Comparison of ENCODE assay signal across 1 cellular context in genomic region chr11:61041755-61042518, GRCh38.
TF ChIP-seq lines count a peak whose summit lies in the region.

No MANE protein-coding gene starts in this region.

TF ChIP-seq in GM12878, 131 proteins besides CTCF, POLR2A, EP300 and RAD21 (continued from another document and continues in another):
- TF ChIP-seq EGR1 (IDR thresholded peaks at IDR 0.05; ENCODE audit: borderline replicate concordance in 1 of 2, low read depth in 2 of 2, low read length in 2 of 2) (no peak), ZNF384 (IDR thresholded peaks at IDR 0.05; ENCODE audit: borderline replicate concordance, low read depth, low read length) (no peak), SPI1 (IDR thresholded peaks at IDR 0.05; ENCODE audit: borderline replicate concordance, insufficient read depth, low read depth, low read length) (peak; percentile 54; the same call in 1 of the 2 replicates), BRCA1 (IDR thresholded peaks at IDR 0.05; ENCODE audit: low read depth, low read length) (no peak), PML (IDR thresholded peaks at IDR 0.05; ENCODE audit: low read length) (peak; percentile 56; the same call in 1 of the 2 replicates), IKZF2 (IDR thresholded peaks at IDR 0.05) (peak; percentile 53 to 66; a peak in 3 of 4 replicates), NFIC (IDR thresholded peaks at IDR 0.05; ENCODE audit: low read depth, low read length) (peak; percentile 70), WRNIP1 (IDR thresholded peaks at IDR 0.05; ENCODE audit: borderline replicate concordance, low read depth, low read length) (no peak), YBX1 (IDR thresholded peaks at IDR 0.05) (no peak), PAX5 (IDR thresholded peaks at IDR 0.05; ENCODE audit: borderline replicate concordance, low read depth, low read length) (peak; percentile 75; the same call in 1 of the 2 replicates), STAT1 (conservative IDR thresholded peaks at IDR 0.05) (no peak), NKRF (conservative IDR thresholded peaks at IDR 0.05) (no peak), SREBF2 (IDR thresholded peaks at IDR 0.05; ENCODE audit: low read length) (no peak), IRF3 (IDR thresholded peaks at IDR 0.05) (no peak), HDAC6 (IDR thresholded peaks at IDR 0.05; ENCODE audit: unreplicated experiment) (no peak), MTA2 (IDR thresholded peaks at IDR 0.05; ENCODE audit: low read depth) (peak; percentile 17; the same call in 1 of the 2 replicates), ZZZ3 (IDR thresholded peaks at IDR 0.05; ENCODE audit: control insufficient read depth, insufficient read length, low read depth) (no peak), GATAD2B (conservative IDR thresholded peaks at IDR 0.05; ENCODE audit: low read depth) (peak; percentile 69; the same call in 1 of the 2 replicates), SRF (IDR thresholded peaks at IDR 0.05; ENCODE audit: low read depth in 2 of 2, low read length in 2 of 2) (no peak; a peak in 1 of 4 replicates), IKZF1 (conservative IDR thresholded peaks at IDR 0.05) (peak; percentile 84; the same call in 1 of the 2 replicates), MYC (IDR thresholded peaks at IDR 0.05; ENCODE audit: insufficient read depth, insufficient read length, insufficient replicate concordance, low read length, severe bottlenecking) (no peak), CBFB (IDR thresholded peaks at IDR 0.05; ENCODE audit: low read depth) (0 out of 2 replicates have a peak, but pooled peaks have one; percentile 9), LARP7 (IDR thresholded peaks at IDR 0.05) (peak; percentile 39; the same call in 1 of the 2 replicates), HSF1 (IDR thresholded peaks at IDR 0.05; ENCODE audit: low read depth, low read length) (no peak), POU2F2 (IDR thresholded peaks at IDR 0.05; ENCODE audit: borderline replicate concordance, low read depth, low read length) (peak; percentile 63; the same call in 2 of the 3 replicates), ZNF592 (IDR thresholded peaks at IDR 0.05) (no peak), ZNF24 (IDR thresholded peaks at IDR 0.05) (no peak), KLF5 (IDR thresholded peaks at IDR 0.05; ENCODE audit: partially characterized antibody) (peak; percentile 27), POLR2AphosphoS5 (IDR thresholded peaks at IDR 0.05; ENCODE audit: low read length) (peak; percentile 78), SUPT20H (IDR thresholded peaks at IDR 0.05; ENCODE audit: borderline replicate concordance, control insufficient read depth, low read depth, low read length) (no peak), JUND (IDR thresholded peaks at IDR 0.05; ENCODE audit: low read depth, low read length) (no peak), DPF2 (IDR thresholded peaks at IDR 0.05) (peak; percentile 27; the same call in 1 of the 2 replicates), RFX5 (IDR thresholded peaks at IDR 0.05; ENCODE audit: low read depth, low read length) (no peak), CUX1 (IDR thresholded peaks at IDR 0.05; ENCODE audit: insufficient replicate concordance, low read depth, low read length) (no peak), ETV6 (conservative IDR thresholded peaks at IDR 0.05 in 1 of 2, IDR thresholded peaks at IDR 0.05 in 1 of 2; ENCODE audit: borderline replicate concordance in 1 of 2, low read depth in 1 of 2) (no peak), GABPA (IDR thresholded peaks at IDR 0.05; ENCODE audit: low read depth) (no peak), SIN3A (IDR thresholded peaks at IDR 0.05; ENCODE audit: low read depth, low read length) (peak; percentile 41; the same call in 1 of the 2 replicates), BACH1 (IDR thresholded peaks at IDR 0.05; ENCODE audit: borderline replicate concordance) (peak; percentile 37; the same call in 1 of the 2 replicates), TCF7 (IDR thresholded peaks at IDR 0.05; ENCODE audit: borderline replicate concordance) (0 out of 2 replicates have a peak, but pooled peaks have one; percentile 31), KDM1A (IDR thresholded peaks at IDR 0.05; ENCODE audit: borderline replicate concordance) (no peak)
- TF ChIP-seq, protein P1, sequence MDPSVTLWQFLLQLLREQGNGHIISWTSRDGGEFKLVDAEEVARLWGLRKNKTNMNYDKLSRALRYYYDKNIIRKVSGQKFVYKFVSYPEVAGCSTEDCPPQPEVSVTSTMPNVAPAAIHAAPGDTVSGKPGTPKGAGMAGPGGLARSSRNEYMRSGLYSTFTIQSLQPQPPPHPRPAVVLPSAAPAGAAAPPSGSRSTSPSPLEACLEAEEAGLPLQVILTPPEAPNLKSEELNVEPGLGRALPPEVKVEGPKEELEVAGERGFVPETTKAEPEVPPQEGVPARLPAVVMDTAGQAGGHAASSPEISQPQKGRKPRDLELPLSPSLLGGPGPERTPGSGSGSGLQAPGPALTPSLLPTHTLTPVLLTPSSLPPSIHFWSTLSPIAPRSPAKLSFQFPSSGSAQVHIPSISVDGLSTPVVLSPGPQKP (IDR thresholded peaks at IDR 0.05; ENCODE audit: low read depth, low read length): no peak
- TF ChIP-seq, protein P2, sequence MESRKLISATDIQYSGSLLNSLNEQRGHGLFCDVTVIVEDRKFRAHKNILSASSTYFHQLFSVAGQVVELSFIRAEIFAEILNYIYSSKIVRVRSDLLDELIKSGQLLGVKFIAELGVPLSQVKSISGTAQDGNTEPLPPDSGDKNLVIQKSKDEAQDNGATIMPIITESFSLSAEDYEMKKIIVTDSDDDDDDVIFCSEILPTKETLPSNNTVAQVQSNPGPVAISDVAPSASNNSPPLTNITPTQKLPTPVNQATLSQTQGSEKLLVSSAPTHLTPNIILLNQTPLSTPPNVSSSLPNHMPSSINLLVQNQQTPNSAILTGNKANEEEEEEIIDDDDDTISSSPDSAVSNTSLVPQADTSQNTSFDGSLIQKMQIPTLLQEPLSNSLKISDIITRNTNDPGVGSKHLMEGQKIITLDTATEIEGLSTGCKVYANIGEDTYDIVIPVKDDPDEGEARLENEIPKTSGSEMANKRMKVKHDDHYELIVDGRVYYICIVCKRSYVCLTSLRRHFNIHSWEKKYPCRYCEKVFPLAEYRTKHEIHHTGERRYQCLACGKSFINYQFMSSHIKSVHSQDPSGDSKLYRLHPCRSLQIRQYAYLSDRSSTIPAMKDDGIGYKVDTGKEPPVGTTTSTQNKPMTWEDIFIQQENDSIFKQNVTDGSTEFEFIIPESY (IDR thresholded peaks at IDR 0.05): no peak
- TF ChIP-seq, protein P3, sequence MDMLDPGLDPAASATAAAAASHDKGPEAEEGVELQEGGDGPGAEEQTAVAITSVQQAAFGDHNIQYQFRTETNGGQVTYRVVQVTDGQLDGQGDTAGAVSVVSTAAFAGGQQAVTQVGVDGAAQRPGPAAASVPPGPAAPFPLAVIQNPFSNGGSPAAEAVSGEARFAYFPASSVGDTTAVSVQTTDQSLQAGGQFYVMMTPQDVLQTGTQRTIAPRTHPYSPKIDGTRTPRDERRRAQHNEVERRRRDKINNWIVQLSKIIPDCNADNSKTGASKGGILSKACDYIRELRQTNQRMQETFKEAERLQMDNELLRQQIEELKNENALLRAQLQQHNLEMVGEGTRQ (IDR thresholded peaks at IDR 0.05; ENCODE audit: borderline replicate concordance, low read depth, low read length): no peak
